9 cellular contexts compared by ENCODE assay signal in the genomic region with DNA sequence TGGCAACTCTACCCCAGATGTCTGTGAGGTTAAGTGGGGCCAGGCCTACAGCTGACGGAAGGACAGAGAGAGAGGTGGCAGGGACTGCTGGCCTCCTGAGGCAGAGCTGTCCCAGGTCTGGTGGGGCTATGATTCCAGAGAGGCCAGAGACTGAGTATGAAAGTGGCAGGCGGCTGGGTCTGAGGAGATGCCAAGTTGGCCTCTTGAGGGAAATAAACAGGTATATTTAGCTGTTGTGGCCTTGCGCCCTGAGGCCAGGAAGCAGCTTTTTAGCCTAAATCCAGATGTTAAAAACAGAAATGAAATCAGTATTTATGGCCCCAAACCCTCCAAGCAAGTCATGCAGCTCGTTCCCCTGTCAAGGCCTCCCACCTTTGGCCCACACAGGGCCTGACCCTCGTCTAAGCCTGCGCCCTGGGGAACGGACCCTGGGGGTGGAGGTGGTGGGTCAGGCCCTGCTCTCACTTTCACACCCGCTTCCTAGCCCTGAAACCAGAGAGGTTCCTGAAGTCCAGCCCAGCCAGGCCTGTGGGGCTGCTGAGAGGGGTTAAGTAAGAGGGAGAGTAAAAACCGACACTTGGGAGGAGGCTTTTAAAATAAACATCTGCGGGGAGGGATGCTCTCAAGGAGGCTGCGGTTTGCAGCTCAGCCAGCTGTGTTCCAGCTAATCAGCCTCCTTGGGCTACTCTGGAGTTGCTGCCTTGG. TPM values are rescaled to one million over a fixed set of nuclear protein-coding genes. Genes with fewer than 3 reads are reported as not detected.
A peak's percentile ranks its signal among the peaks of the same experiment; 100 is the strongest.
DNase-seq lines count a peak whose midpoint lies in the region; ATAC-seq and TF ChIP-seq lines count a peak whose summit lies in the region.
"Had no signal": no experiment of that assay in that cellular context is flagged by ENCODE, and none has a peak within 500 bp of the region (broad histone marks: within the 10 kb centered on the region; RNA-seq: fewer than 3 reads in every experiment).

No MANE protein-coding gene starts in this region.

- H3K9me3 Mint-ChIP-seq in activated naive CD4-positive, alpha-beta T cell treated with anti-CD3 and anti-CD28 coated beads for 36 hours: no peaks in the 10 kb centered on the region

- peaks cover 34% of the 10 kb centered on the region for H3K4me1 ChIP-seq in SJSA1 (replicated peaks)
- peaks cover 13 to 17% of the 10 kb centered on the region in 2 donors for H3K4me1 ChIP-seq in uterus

- no peak overlapping the region for H3K4me3 Mint-ChIP-seq in activated naive CD4-positive, alpha-beta T cell treated with anti-CD3 and anti-CD28 coated beads for 36 hours

- H3K4me1 Mint-ChIP-seq in activated naive CD4-positive, alpha-beta T cell treated with anti-CD3 and anti-CD28 coated beads for 36 hours (ENCODE audit: low read depth): peaks cover 5% of the 10 kb centered on the region

- TF ChIP-seq POLR2A in uterus (IDR thresholded peaks at IDR 0.05): no peak

- no peaks in the 10 kb centered on the region for H3K36me3 Mint-ChIP-seq in activated naive CD4-positive, alpha-beta T cell treated with anti-CD3 and anti-CD28 coated beads for 36 hours (ENCODE audit: low read depth)

- no peak overlapping the region for H3K27ac Mint-ChIP-seq in activated naive CD4-positive, alpha-beta T cell treated with anti-CD3 and anti-CD28 coated beads for 36 hours

- intact Hi-C loops in uterus (cut with DNase I; ENCODE audit: low total_unique reads): no loop called here
- intact Hi-C loops in activated naive CD4-positive, alpha-beta T cell treated with anti-CD3 and anti-CD28 coated beads for 36 hours (cut with micrococcal nuclease): no loop called here

- no peaks in the 10 kb centered on the region for H3K27me3 Mint-ChIP-seq in activated naive CD4-positive, alpha-beta T cell treated with anti-CD3 and anti-CD28 coated beads for 36 hours (ENCODE audit: low read depth)

- H3K36me3 ChIP-seq in SJSA1 (peaks cover 20% of the 10 kb centered on the region), uterus (no peaks in the 10 kb centered on the region)

- H3K9me3 ChIP-seq in SJSA1 (replicated peaks): no peaks in the 10 kb centered on the region
- H3K9me3 ChIP-seq in uterus: no peaks in the 10 kb centered on the region

- CTCF ChIA-PET in activated naive CD4-positive, alpha-beta T cell treated with anti-CD3 and anti-CD28 coated beads for 36 hours (lab: Charles Lee): interaction anchor here (0.5 to 1.9 kb wide), 10 partner anchors 11 to 188 kb away, joined by 3 to 7 read pairs (median 4); a partner anchor contains a TSS

- ATAC-seq in GM18498 (IDR thresholded peaks at IDR 0.05; ENCODE audit: unreplicated experiment) (peak; percentile 44), HG02840 (IDR thresholded peaks at IDR 0.05; ENCODE audit: low FRiP score, unreplicated experiment) (peak; percentile 35)
- ATAC-seq: Panc1 had no signal

- H3K4me3 ChIP-seq in SJSA1: no peak overlapping the region
- H3K4me3 ChIP-seq in uterus: no peak overlapping the region

- H3K27ac ChIP-seq in SJSA1 (no peak overlapping the region), uterus (peak overlapping the region; percentile 97 to 98)

- H3K27me3 ChIP-seq in SJSA1 (replicated peaks) (no peaks in the 10 kb centered on the region), uterus (no peaks in the 10 kb centered on the region)

- TF ChIP-seq CTCF in uterus (IDR thresholded peaks at IDR 0.05): no peak

- DNase-seq in SJSA1 (ENCODE audit: low read depth in 1 of 2, low spot score in 2 of 2): peak; percentile 81 to 85
- DNase-seq in iris pigment epithelial cell (ENCODE audit: low read depth): peak; percentile 90
- peak; percentile 74 to 76 for DNase-seq in uterus
- DNase-seq in 8988T: no peak
- DNase-seq in activated naive CD4-positive, alpha-beta T cell treated with anti-CD3 and anti-CD28 coated beads for 36 hours: no peak
- no peak for DNase-seq in GDM1 (lab: John Stamatoyannopoulos, UW)

RNA-seq across cellular contexts. Expression of a gene that starts 18.7 kb away (rescaled TPM):
- 0.21 TPM in 1 of 2 replicates, not detected in the other for total RNA-seq in SJSA1 (2014; rRNA removed; shearing (Covaris generic))
- total RNA-seq in uterus: 1 to 10 TPM in 3 of 4 donors, under 1 TPM in 1; under 0.01 to 7.5 (median 3.4) TPM
- not detected for total RNA-seq in activated naive CD4-positive, alpha-beta T cell treated with anti-CD3 and anti-CD28 coated beads for 36 hours

RNA-seq across cellular contexts. Expression of a gene that starts 22.7 kb away (rescaled TPM):
- 0.22 and 0.39 TPM in 2 replicates for total RNA-seq in SJSA1 (2014; rRNA removed; shearing (Covaris generic))
- total RNA-seq in uterus: 1 to 10 TPM; 2.9 to 8.0 (median 6.7) TPM
- not detected for total RNA-seq in activated naive CD4-positive, alpha-beta T cell treated with anti-CD3 and anti-CD28 coated beads for 36 hours

RNA-seq across cellular contexts. Expression of a gene that starts 31.8 kb away (rescaled TPM):
- total RNA-seq in SJSA1 (2014; rRNA removed; shearing (Covaris generic)): 45.5 and 57.8 TPM in 2 replicates
- 100 to 1,000 TPM in 3 of 4 donors, 10 to 100 TPM in 1; 25.9 to 146 (median 123) TPM for total RNA-seq in uterus
- under 1 TPM; 0.12 to 0.17 TPM for total RNA-seq in activated naive CD4-positive, alpha-beta T cell treated with anti-CD3 and anti-CD28 coated beads for 36 hours

Comparison
In these comparisons a context has a peak if more than half of its experiments do, and no peak if none do; other contexts are left out.
1. DNase-seq: peak in SJSA1 (2 of 2), iris pigment epithelial cell (single experiment) and uterus (2 of 2); none in 8988T (single experiment), activated naive CD4-positive, alpha-beta T cell treated with anti-CD3 and anti-CD28 coated beads for 36 hours (single experiment) and GDM1 (single experiment).
2. RNA of a gene that starts 31.8 kb away (total RNA-seq): 25.9 to 146 TPM in uterus and 45.5 to 57.8 TPM in SJSA1; 0.12 to 0.17 TPM in activated naive CD4-positive, alpha-beta T cell treated with anti-CD3 and anti-CD28 coated beads for 36 hours; every median in the first group is over 10 times any median in the second.